In the genomic region with DNA sequence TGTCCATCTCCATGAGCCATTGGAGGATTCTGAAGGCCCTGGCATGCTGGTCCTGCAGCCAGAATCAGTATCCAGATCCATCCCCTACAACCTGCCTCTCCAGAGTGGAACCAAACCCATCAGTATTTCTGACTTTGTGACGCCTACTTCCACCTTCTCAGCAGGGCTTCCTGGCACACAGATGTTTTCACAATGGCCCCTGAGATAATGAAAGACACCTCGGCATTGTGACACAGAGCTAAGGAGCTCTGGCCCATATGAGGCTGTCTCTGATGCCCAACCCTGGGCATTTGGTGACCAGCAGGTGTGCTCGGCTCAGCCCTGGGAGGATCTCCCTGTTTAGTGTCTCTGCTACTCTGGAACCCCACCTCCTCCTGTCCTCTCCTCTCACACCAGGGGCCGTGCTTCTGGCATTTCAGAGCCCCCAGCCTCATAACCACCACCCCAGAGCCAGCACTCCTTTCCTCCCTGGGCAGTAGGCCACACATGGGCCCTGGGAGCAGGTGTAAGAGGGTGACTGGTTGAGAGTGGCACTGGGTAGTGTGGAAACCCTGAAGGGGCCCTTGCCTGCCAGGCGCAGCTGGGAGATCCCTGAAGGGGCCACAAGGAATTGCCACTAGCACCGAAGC, we compare ENCODE assay signal across 22 cellular contexts. TPM values are rescaled to one million over a fixed set of nuclear protein-coding genes. Genes with fewer than 3 reads are reported as not detected.
DNase-seq lines count a peak whose midpoint lies in the region; ATAC-seq and TF ChIP-seq lines count a peak whose summit lies in the region.
"Had no signal": no experiment of that assay in that cellular context is flagged by ENCODE, and none has a peak within 500 bp of the region (broad histone marks: within the 10 kb centered on the region; RNA-seq: fewer than 3 reads in every experiment).

No MANE protein-coding gene starts in this region.

- no peaks in the 10 kb centered on the region for H3K79me2 ChIP-seq in DND-41 (ENCODE audit: insufficient read depth, low read length)

- H3K4me3 ChIP-seq in DND-41 (ENCODE audit: low read depth in 1 of 2, low read length in 2 of 2), result no peak overlapping the region
- H3K4me3 ChIP-seq in gastrocnemius medialis, result no peak overlapping the region
- no peak overlapping the region for H3K4me3 ChIP-seq in upper lobe of right lung
- H3K4me3 ChIP-seq: lung, Peyer's patch, SJSA1, smooth muscle cell had no signal

- no peak for TF ChIP-seq CTCF in activated CD8-positive, alpha-beta T cell treated with anti-CD3 and anti-CD28 coated beads for 36 hours (IDR thresholded peaks at IDR 0.05)
- TF ChIP-seq CTCF in DND-41 (IDR thresholded peaks at IDR 0.05; ENCODE audit: borderline replicate concordance, extremely low read depth, low read length, poor library complexity, severe bottlenecking) (no peak), gastrocnemius medialis (IDR thresholded peaks at IDR 0.05 in 4 of 5, conservative IDR thresholded peaks at IDR 0.05 in 1 of 5) (no peak), upper lobe of right lung (IDR thresholded peaks at IDR 0.05) (no peak)

- TF ChIP-seq POLR2A in gastrocnemius medialis (IDR thresholded peaks at IDR 0.05), result no peak

- peaks cover 22% of the 10 kb centered on the region for H3K9me3 Mint-ChIP-seq in activated CD8-positive, alpha-beta T cell treated with anti-CD3 and anti-CD28 coated beads, Interleukin-2, amount 10 ng/mL, durations not matched to agents 7 days and 5 days (ENCODE audit: insufficient read depth)
- peaks cover 13% of the 10 kb centered on the region for H3K9me3 Mint-ChIP-seq in activated CD8-positive, alpha-beta T cell treated with anti-CD3 and anti-CD28 coated beads for 36 hours
- H3K9me3 Mint-ChIP-seq in effector memory CD8-positive, alpha-beta T cell, result peaks cover 0 to 1% of the 10 kb centered on the region in 2 donors

- peak; percentile 44 for ATAC-seq in activated CD8-positive, alpha-beta T cell treated with anti-CD3 and anti-CD28 coated beads, Interleukin-2, amount 10 ng/mL, durations not matched to agents 7 days and 5 days
- ATAC-seq in activated CD8-positive, alpha-beta T cell treated with anti-CD3 and anti-CD28 coated beads for 36 hours, result no peak
- ATAC-seq in DND-41 (ENCODE audit: insufficient read depth, low read depth) (0 out of 3 replicates have a peak, but pooled peaks have one; percentile 29), gastrocnemius medialis (peak; percentile 8 to 10), upper lobe of right lung (no peak)
- peak; percentile 55 for ATAC-seq in effector memory CD8-positive, alpha-beta T cell (replicated peaks)

- peaks cover 16% of the 10 kb centered on the region for H3K36me3 Mint-ChIP-seq in activated CD8-positive, alpha-beta T cell treated with anti-CD3 and anti-CD28 coated beads, Interleukin-2, amount 10 ng/mL, durations not matched to agents 7 days and 5 days (ENCODE audit: low read depth)
- H3K36me3 Mint-ChIP-seq in activated CD8-positive, alpha-beta T cell treated with anti-CD3 and anti-CD28 coated beads for 36 hours (ENCODE audit: low read depth), result peaks cover 2% of the 10 kb centered on the region
- H3K36me3 Mint-ChIP-seq in effector memory CD8-positive, alpha-beta T cell (ENCODE audit: insufficient read depth), result peaks cover 3% of the 10 kb centered on the region

- H3K27ac ChIP-seq in DND-41 (ENCODE audit: low read length), result no peak overlapping the region
- no peak overlapping the region for H3K27ac ChIP-seq in gastrocnemius medialis
- no peak overlapping the region for H3K27ac ChIP-seq in upper lobe of right lung
- H3K27ac ChIP-seq: SJSA1 had no signal

- H3K9me3 ChIP-seq in DND-41 (ENCODE audit: insufficient read depth, low read length, severe bottlenecking), result no peaks in the 10 kb centered on the region
- H3K9me3 ChIP-seq in gastrocnemius medialis, result no peaks in the 10 kb centered on the region
- H3K9me3 ChIP-seq in upper lobe of right lung, result no peaks in the 10 kb centered on the region
- H3K9me3 ChIP-seq: Peyer's patch had no signal

- peak overlapping the region; percentile 44 for H3K4me3 Mint-ChIP-seq in activated CD8-positive, alpha-beta T cell treated with anti-CD3 and anti-CD28 coated beads, Interleukin-2, amount 10 ng/mL, durations not matched to agents 7 days and 5 days
- H3K4me3 Mint-ChIP-seq in activated CD8-positive, alpha-beta T cell treated with anti-CD3 and anti-CD28 coated beads for 36 hours, result no peak overlapping the region
- H3K4me3 Mint-ChIP-seq in effector memory CD8-positive, alpha-beta T cell, result peak overlapping the region in 1 of 2 donors; percentile 76
- H3K4me3 Mint-ChIP-seq: activated naive CD4-positive, alpha-beta T cell treated with anti-CD3 and anti-CD28 coated beads for 36 hours had no signal

- peaks cover 2% of the 10 kb centered on the region for H3K27me3 Mint-ChIP-seq in activated CD8-positive, alpha-beta T cell treated with anti-CD3 and anti-CD28 coated beads, Interleukin-2, amount 10 ng/mL, durations not matched to agents 7 days and 5 days (ENCODE audit: low read depth)
- H3K27me3 Mint-ChIP-seq in activated CD8-positive, alpha-beta T cell treated with anti-CD3 and anti-CD28 coated beads for 36 hours, result no peaks in the 10 kb centered on the region
- no peaks in the 10 kb centered on the region for H3K27me3 Mint-ChIP-seq in effector memory CD8-positive, alpha-beta T cell

- intact Hi-C loops in activated CD8-positive, alpha-beta T cell treated with anti-CD3 and anti-CD28 coated beads for 36 hours (cut with micrococcal nuclease), result no loop called here
- intact Hi-C loops in gastrocnemius medialis (cut with DNase I; ENCODE audit: low total_unique reads), result no loop called here
- intact Hi-C loops in upper lobe of right lung (cut with DNase I), result no loop called here

- peak overlapping the region; percentile 90 for H3K27ac Mint-ChIP-seq in activated CD8-positive, alpha-beta T cell treated with anti-CD3 and anti-CD28 coated beads, Interleukin-2, amount 10 ng/mL, durations not matched to agents 7 days and 5 days
- no peak overlapping the region for H3K27ac Mint-ChIP-seq in activated CD8-positive, alpha-beta T cell treated with anti-CD3 and anti-CD28 coated beads for 36 hours
- H3K27ac Mint-ChIP-seq in effector memory CD8-positive, alpha-beta T cell, result peak overlapping the region; percentile 68 to 93
- H3K27ac Mint-ChIP-seq: activated naive CD4-positive, alpha-beta T cell treated with anti-CD3 and anti-CD28 coated beads for 36 hours had no signal

- H4K20me1 ChIP-seq in DND-41 (ENCODE audit: insufficient read depth, low read length), result no peaks in the 10 kb centered on the region

- H3K9ac ChIP-seq in DND-41 (ENCODE audit: low read depth, low read length), result no peak overlapping the region

- POLR2A ChIA-PET in activated CD8-positive, alpha-beta T cell treated with anti-CD3 and anti-CD28 coated beads, Interleukin-2, amount 10 ng/mL, durations not matched to agents 7 days and 5 days (lab: Charles Lee), result interaction anchor here (0.5 to 0.7 kb wide), 2 partner anchors 38 to 387 kb away, joined by 3 read pairs; partner anchors contain the start of gene FOSL2
- POLR2A ChIA-PET in activated CD8-positive, alpha-beta T cell treated with anti-CD3 and anti-CD28 coated beads for 36 hours (lab: Charles Lee), result interaction anchor here (0.9 kb wide), 1 partner anchor 12 kb away, joined by 3 read pairs; no protein-coding TSS in a partner anchor

- H3K36me3 ChIP-seq in DND-41 (ENCODE audit: insufficient read depth, low read length) (no peaks in the 10 kb centered on the region), gastrocnemius medialis (peaks cover 0 to 6% of the 10 kb centered on the region in 2 donors), upper lobe of right lung (no peaks in the 10 kb centered on the region)
- H3K36me3 ChIP-seq: Peyer's patch, SJSA1 had no signal

- H3K4me1 Mint-ChIP-seq in activated CD8-positive, alpha-beta T cell treated with anti-CD3 and anti-CD28 coated beads, Interleukin-2, amount 10 ng/mL, durations not matched to agents 7 days and 5 days (ENCODE audit: low read depth), result peaks cover 82% of the 10 kb centered on the region
- H3K4me1 Mint-ChIP-seq in activated CD8-positive, alpha-beta T cell treated with anti-CD3 and anti-CD28 coated beads for 36 hours (ENCODE audit: low read depth), result peaks cover 34% of the 10 kb centered on the region
- H3K4me1 Mint-ChIP-seq in effector memory CD8-positive, alpha-beta T cell (ENCODE audit: low read depth in 2 of 2), result peaks cover 44 to 54% of the 10 kb centered on the region in 2 donors

- no peak overlapping the region for H3K4me2 ChIP-seq in DND-41 (ENCODE audit: insufficient read depth, low read length)
- H3K4me2 ChIP-seq: smooth muscle cell had no signal

- no peaks in the 10 kb centered on the region for H3K27me3 ChIP-seq in DND-41 (ENCODE audit: insufficient read depth, low read length, poor library complexity)
- no peaks in the 10 kb centered on the region for H3K27me3 ChIP-seq in gastrocnemius medialis
- no peaks in the 10 kb centered on the region for H3K27me3 ChIP-seq in upper lobe of right lung
- H3K27me3 ChIP-seq: Peyer's patch, SJSA1 had no signal

- no peak overlapping the region for H2AFZ ChIP-seq in DND-41 (ENCODE audit: low read depth, low read length)

- CTCF ChIA-PET in activated CD8-positive, alpha-beta T cell treated with anti-CD3 and anti-CD28 coated beads, Interleukin-2, amount 10 ng/mL, durations not matched to agents 7 days and 5 days (lab: Charles Lee), result interaction anchor here (1.2 to 1.9 kb wide), 2 partner anchors 11 to 23 kb away, joined by 3 to 8 read pairs; no protein-coding TSS in a partner anchor
- CTCF ChIA-PET in activated CD8-positive, alpha-beta T cell treated with anti-CD3 and anti-CD28 coated beads for 36 hours (lab: Charles Lee), result no interaction called here

- H3K4me1 ChIP-seq in DND-41 (ENCODE audit: insufficient read depth, low read length), result no peaks in the 10 kb centered on the region
- H3K4me1 ChIP-seq in gastrocnemius medialis, result peaks cover 0 to 4% of the 10 kb centered on the region in 2 donors
- no peaks in the 10 kb centered on the region for H3K4me1 ChIP-seq in upper lobe of right lung

- DNase-seq in activated CD8-positive, alpha-beta T cell treated with anti-CD3 and anti-CD28 coated beads, Interleukin-2, amount 10 ng/mL, durations not matched to agents 7 days and 5 days, result no peak
- no peak for DNase-seq in activated CD8-positive, alpha-beta T cell treated with anti-CD3 and anti-CD28 coated beads for 36 hours
- DNase-seq in DND-41, result no peak
- DNase-seq in effector memory CD8-positive, alpha-beta T cell, result no peak
- peak in 1 of 2 donors; percentile 30 for DNase-seq in gastrocnemius medialis
- no peak for DNase-seq in HuH-7 (ENCODE audit: low spot score)
- no peak for DNase-seq in upper lobe of right lung
- no peak for DNase-seq in activated gamma-delta T cell (lab: John Stamatoyannopoulos, UW)
- DNase-seq: ACHN; activated CD4-positive, alpha-beta T cell treated with anti-CD3 and anti-CD28 coated beads, Interleukin-2, amount 50 U/mL, for 1 hour; activated naive CD4-positive, alpha-beta T cell treated with anti-CD3 and anti-CD28 coated beads for 36 hours; activated T-cell treated with anti-CD3 and anti-CD28 coated beads for 4 hours; Calu3; central memory CD4-positive, alpha-beta T cell; head of caudate nucleus; kidney glomerular epithelial cell; NCI-H1930; NCI-H526 treated with DMSO at 0.1 percent for 48 hours had no signal

- in situ Hi-C loops in gastrocnemius medialis (cut with MboI; ENCODE audit: low sequenced_read_pairs in 4 of 4), result no loop called here

RNA-seq across cellular contexts. Expression of gene FOSL2, which starts 38.2 kb away (rescaled TPM):
- total RNA-seq in activated CD8-positive, alpha-beta T cell treated with anti-CD3 and anti-CD28 coated beads, Interleukin-2, amount 10 ng/mL, durations not matched to agents 7 days and 5 days, result 10 to 100 TPM; 37.3 to 40.9 TPM
- total RNA-seq in activated CD8-positive, alpha-beta T cell treated with anti-CD3 and anti-CD28 coated beads for 36 hours, result 100 to 1,000 TPM; 114 to 119 TPM
- total RNA-seq in gastrocnemius medialis, result 100 to 1,000 TPM; 193 to 214 (median 210) TPM
- 123 TPM for total RNA-seq in upper lobe of right lung

Comparison
In these comparisons a context has a peak if more than half of its experiments do, and no peak if none do; other contexts are left out.
1. ATAC-seq: peak in activated CD8-positive, alpha-beta T cell treated with anti-CD3 and anti-CD28 coated beads, Interleukin-2, amount 10 ng/mL, durations not matched to agents 7 days and 5 days (single experiment), DND-41 (single experiment), effector memory CD8-positive, alpha-beta T cell (single experiment) and gastrocnemius medialis (2 of 2); none in activated CD8-positive, alpha-beta T cell treated with anti-CD3 and anti-CD28 coated beads for 36 hours (single experiment) and upper lobe of right lung (single experiment).